Comparison of ENCODE assay signal across 1 cellular context in the genomic region with DNA sequence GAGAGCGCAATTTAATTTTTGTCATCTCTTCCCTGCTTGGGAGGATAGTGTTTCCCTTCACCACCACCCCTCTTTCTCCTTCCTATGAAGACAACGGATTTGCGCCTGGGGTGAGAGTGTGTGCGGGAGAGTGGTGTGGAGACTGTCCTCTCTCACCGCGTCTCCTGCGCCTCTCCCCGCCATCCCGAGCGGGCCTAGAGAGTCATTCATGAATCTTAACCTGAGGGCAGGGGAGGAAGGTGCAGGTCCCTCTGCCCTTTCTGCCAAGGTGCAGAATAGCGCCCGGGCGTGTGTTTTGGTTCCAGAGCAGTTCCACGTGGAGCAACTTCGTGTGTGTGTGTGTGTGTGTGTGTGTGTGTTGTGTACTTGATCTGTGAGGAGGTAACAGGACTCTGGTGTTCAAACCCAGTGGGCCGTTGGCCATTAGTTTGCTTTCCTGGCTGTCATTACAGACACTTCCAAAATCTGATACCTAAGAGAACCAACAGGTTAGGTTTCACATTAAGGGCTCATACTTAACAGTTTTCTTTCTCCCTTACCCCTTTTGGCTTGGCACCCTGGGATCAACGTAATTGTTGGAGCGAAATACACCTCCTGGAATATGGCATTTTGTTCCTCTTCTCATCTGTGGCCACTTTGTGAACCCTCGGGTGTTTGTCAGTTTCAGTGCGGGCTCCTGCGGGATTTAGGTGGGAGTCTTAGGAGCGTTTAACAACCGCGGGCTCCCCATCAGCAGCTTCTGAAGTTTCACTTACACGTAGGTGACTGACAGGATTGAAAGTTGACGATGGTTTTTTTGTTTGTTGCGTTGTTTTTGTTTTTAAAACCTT.
TF ChIP-seq lines count a peak whose summit lies in the region.

No MANE protein-coding gene starts in this region.

TF ChIP-seq in Ishikawa, 13 proteins besides CTCF, POLR2A, EP300 and RAD21 (continued from another document):
- TF ChIP-seq, protein P1, sequence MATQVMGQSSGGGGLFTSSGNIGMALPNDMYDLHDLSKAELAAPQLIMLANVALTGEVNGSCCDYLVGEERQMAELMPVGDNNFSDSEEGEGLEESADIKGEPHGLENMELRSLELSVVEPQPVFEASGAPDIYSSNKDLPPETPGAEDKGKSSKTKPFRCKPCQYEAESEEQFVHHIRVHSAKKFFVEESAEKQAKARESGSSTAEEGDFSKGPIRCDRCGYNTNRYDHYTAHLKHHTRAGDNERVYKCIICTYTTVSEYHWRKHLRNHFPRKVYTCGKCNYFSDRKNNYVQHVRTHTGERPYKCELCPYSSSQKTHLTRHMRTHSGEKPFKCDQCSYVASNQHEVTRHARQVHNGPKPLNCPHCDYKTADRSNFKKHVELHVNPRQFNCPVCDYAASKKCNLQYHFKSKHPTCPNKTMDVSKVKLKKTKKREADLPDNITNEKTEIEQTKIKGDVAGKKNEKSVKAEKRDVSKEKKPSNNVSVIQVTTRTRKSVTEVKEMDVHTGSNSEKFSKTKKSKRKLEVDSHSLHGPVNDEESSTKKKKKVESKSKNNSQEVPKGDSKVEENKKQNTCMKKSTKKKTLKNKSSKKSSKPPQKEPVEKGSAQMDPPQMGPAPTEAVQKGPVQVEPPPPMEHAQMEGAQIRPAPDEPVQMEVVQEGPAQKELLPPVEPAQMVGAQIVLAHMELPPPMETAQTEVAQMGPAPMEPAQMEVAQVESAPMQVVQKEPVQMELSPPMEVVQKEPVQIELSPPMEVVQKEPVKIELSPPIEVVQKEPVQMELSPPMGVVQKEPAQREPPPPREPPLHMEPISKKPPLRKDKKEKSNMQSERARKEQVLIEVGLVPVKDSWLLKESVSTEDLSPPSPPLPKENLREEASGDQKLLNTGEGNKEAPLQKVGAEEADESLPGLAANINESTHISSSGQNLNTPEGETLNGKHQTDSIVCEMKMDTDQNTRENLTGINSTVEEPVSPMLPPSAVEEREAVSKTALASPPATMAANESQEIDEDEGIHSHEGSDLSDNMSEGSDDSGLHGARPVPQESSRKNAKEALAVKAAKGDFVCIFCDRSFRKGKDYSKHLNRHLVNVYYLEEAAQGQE (IDR thresholded peaks at IDR 0.05; ENCODE audit: low read depth), result no peak
- no peak for TF ChIP-seq CREB1 (IDR thresholded peaks at IDR 0.05; ENCODE audit: low read depth)
- no peak for TF ChIP-seq CEBPB (IDR thresholded peaks at IDR 0.05)
